1 cellular context compared by ENCODE assay signal in genomic region chr4:98564847-98565246, GRCh38.
TF ChIP-seq lines count a peak whose summit lies in the region.

No MANE protein-coding gene starts in this region.

TF ChIP-seq in IMR-90, 13 proteins besides CTCF, POLR2A, EP300 and RAD21:
- TF ChIP-seq RFX5 (IDR thresholded peaks at IDR 0.05; ENCODE audit: low read depth, low read length), result no peak
- TF ChIP-seq CHD1 (IDR thresholded peaks at IDR 0.05; ENCODE audit: low read depth, low read length), result no peak
- TF ChIP-seq SMC3 (IDR thresholded peaks at IDR 0.05; ENCODE audit: low read depth, low read length), result no peak
- TF ChIP-seq, protein P1, sequence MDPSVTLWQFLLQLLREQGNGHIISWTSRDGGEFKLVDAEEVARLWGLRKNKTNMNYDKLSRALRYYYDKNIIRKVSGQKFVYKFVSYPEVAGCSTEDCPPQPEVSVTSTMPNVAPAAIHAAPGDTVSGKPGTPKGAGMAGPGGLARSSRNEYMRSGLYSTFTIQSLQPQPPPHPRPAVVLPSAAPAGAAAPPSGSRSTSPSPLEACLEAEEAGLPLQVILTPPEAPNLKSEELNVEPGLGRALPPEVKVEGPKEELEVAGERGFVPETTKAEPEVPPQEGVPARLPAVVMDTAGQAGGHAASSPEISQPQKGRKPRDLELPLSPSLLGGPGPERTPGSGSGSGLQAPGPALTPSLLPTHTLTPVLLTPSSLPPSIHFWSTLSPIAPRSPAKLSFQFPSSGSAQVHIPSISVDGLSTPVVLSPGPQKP (IDR thresholded peaks at IDR 0.05; ENCODE audit: borderline replicate concordance, low read depth, low read length), result no peak
- TF ChIP-seq MXI1 (IDR thresholded peaks at IDR 0.05; ENCODE audit: borderline replicate concordance, low read depth, low read length), result no peak
- no peak for TF ChIP-seq MAZ (IDR thresholded peaks at IDR 0.05; ENCODE audit: borderline replicate concordance, low read depth, low read length)
- no peak for TF ChIP-seq MAFK (IDR thresholded peaks at IDR 0.05; ENCODE audit: low read depth, low read length)
- TF ChIP-seq BHLHE40 (IDR thresholded peaks at IDR 0.05; ENCODE audit: low read depth, low read length), result no peak
- TF ChIP-seq, protein P2, sequence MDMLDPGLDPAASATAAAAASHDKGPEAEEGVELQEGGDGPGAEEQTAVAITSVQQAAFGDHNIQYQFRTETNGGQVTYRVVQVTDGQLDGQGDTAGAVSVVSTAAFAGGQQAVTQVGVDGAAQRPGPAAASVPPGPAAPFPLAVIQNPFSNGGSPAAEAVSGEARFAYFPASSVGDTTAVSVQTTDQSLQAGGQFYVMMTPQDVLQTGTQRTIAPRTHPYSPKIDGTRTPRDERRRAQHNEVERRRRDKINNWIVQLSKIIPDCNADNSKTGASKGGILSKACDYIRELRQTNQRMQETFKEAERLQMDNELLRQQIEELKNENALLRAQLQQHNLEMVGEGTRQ (IDR thresholded peaks at IDR 0.05; ENCODE audit: low read depth, low read length), result no peak
- TF ChIP-seq RCOR1 (IDR thresholded peaks at IDR 0.05; ENCODE audit: insufficient replicate concordance, low read length), result no peak
- TF ChIP-seq NFE2L2 (IDR thresholded peaks at IDR 0.05; ENCODE audit: low read depth, low read length), result no peak
- no peak for TF ChIP-seq CEBPB (IDR thresholded peaks at IDR 0.05; ENCODE audit: low read depth, low read length)
- no peak for TF ChIP-seq FOS (IDR thresholded peaks at IDR 0.05; ENCODE audit: low read depth, low read length)
